In the genomic region with DNA sequence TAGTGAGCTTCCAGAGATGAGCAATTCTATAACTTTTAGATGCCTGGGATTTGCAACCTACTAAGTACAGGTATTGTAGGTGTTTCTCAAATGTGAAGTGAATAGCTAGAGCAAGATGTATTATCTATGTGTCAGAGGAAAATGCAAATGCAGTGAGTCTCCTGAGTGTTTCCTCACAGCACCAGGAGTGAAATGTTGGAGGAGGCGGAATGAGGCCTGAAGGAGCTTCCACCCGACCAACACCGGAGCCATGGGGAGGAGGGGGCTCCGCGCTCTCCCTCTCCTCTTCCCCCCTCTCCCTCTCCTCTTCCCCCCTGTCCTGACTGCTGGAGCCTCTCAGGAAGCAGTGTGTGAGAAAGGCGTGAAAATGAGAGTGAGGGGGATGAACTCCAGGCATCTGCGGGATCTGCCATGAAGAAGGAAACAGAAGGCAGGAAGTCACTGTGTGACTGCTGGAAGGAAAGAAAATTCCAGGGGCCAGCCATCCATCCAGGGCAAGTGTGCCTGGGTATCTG, we compare ENCODE assay signal across 30 cellular contexts.
"Had no signal": no experiment of that assay in that cellular context is flagged by ENCODE, and none has a peak within 500 bp of the region (broad histone marks: within the 10 kb centered on the region; RNA-seq: fewer than 3 reads in every experiment).

No MANE protein-coding gene starts in this region.

- H3K36me3 Mint-ChIP-seq: activated CD8-positive, alpha-beta memory T cell treated with anti-CD3 and anti-CD28 coated beads, Interleukin-2, amount 10 ng/mL, durations not matched to agents 7 days and 5 days; activated naive CD4-positive, alpha-beta T cell treated with anti-CD3 and anti-CD28 coated beads, Interleukin-2, amount 10 ng/mL, durations not matched to agents 7 days and 5 days; activated naive CD8-positive, alpha-beta T cell treated with anti-CD3 and anti-CD28 coated beads, Interleukin-2, amount 10 ng/mL, durations not matched to agents 7 days and 5 days; brain had no signal

- H3K36me3 ChIP-seq: ascending aorta, breast epithelium, cardiac muscle cell, esophagus squamous epithelium, gastrocnemius medialis had no signal

- DNase-seq: activated CD4-positive, alpha-beta memory T cell treated with anti-CD3 and anti-CD28 coated beads for 36 hours; activated CD4-positive, alpha-beta T cell treated with anti-CD3 and anti-CD28 coated beads for 36 hours; activated CD4-positive, alpha-beta T cell treated with anti-CD3 and anti-CD28 coated beads, Interleukin-2, amount 10 ng/mL, durations not matched to agents 24 days and 14 days; activated CD4-positive, CD25-positive, alpha-beta regulatory T cell; activated CD4-positive, CD25-positive, alpha-beta regulatory T cell treated with anti-CD3 and anti-CD28 coated beads, Interleukin-2, amount 50 U/mL, for 72 hours; activated CD8-positive, alpha-beta memory T cell treated with anti-CD3 and anti-CD28 coated beads, Interleukin-2, amount 10 ng/mL, durations not matched to agents 7 days and 5 days; activated CD8-positive, alpha-beta memory T cell treated with anti-CD3 and anti-CD28 coated beads, Interleukin-2, amount 50 U/mL, for 4 hours; activated CD8-positive, alpha-beta T cell treated with anti-CD3 and anti-CD28 coated beads, Interleukin-2, amount 10 ng/mL, durations not matched to agents 7 days and 5 days; activated effector memory CD4-positive, alpha-beta T cell treated with anti-CD3 and anti-CD28 coated beads, Interleukin-2, amount 50 U/mL, for 16 hours; activated naive CD4-positive, alpha-beta T cell treated with anti-CD3 and anti-CD28 coated beads, Interleukin-2, amount 10 ng/mL, durations not matched to agents 7 days and 5 days; activated naive CD8-positive, alpha-beta T cell treated with anti-CD3 and anti-CD28 coated beads, Interleukin-2, amount 10 ng/mL, durations not matched to agents 7 days and 5 days; activated T-cell treated with anti-CD3 and anti-CD28 coated beads, Interleukin-2, amount 50 U/mL, for 1 hour; activated T-cell treated with anti-CD3 and anti-CD28 coated beads, Interleukin-2, amount 50 U/mL, for 48 hours; dorsolateral prefrontal cortex; effector memory CD8-positive, alpha-beta T cell; esophagus squamous epithelium; gastrocnemius medialis; glutamatergic neuron; T-helper 2 cell had no signal

- H3K27ac ChIP-seq: ascending aorta, breast epithelium, cardiac muscle cell, coronary artery, dorsolateral prefrontal cortex, epithelial cell of prostate, esophagus squamous epithelium, gastrocnemius medialis had no signal

- H3K9me3 ChIP-seq: ascending aorta, esophagus squamous epithelium, gastrocnemius medialis had no signal

- H3K9me3 Mint-ChIP-seq: dendritic cell treated with granulocyte-macrophage colony-stimulating factor and Interleukin-4, amounts not matched to agents 40 ng/mL and 50 ng/mL, for 4 days had no signal

- H3K4me3 Mint-ChIP-seq: activated CD4-positive, alpha-beta memory T cell treated with anti-CD3 and anti-CD28 coated beads for 36 hours; activated CD4-positive, alpha-beta T cell treated with anti-CD3 and anti-CD28 coated beads for 36 hours; activated CD4-positive, alpha-beta T cell treated with anti-CD3 and anti-CD28 coated beads, Interleukin-2, amount 10 ng/mL, durations not matched to agents 24 days and 14 days; activated CD8-positive, alpha-beta memory T cell treated with anti-CD3 and anti-CD28 coated beads, Interleukin-2, amount 10 ng/mL, durations not matched to agents 7 days and 5 days; activated CD8-positive, alpha-beta T cell treated with anti-CD3 and anti-CD28 coated beads, Interleukin-2, amount 10 ng/mL, durations not matched to agents 7 days and 5 days; activated naive CD4-positive, alpha-beta T cell treated with anti-CD3 and anti-CD28 coated beads, Interleukin-2, amount 10 ng/mL, durations not matched to agents 7 days and 5 days; activated naive CD8-positive, alpha-beta T cell treated with anti-CD3 and anti-CD28 coated beads, Interleukin-2, amount 10 ng/mL, durations not matched to agents 7 days and 5 days; activated T-helper 1 cell treated with anti-CD3 and anti-CD28 coated beads, Interleukin-12 subunit alpha, Interleukin-12 subunit beta, Interleukin-2, Interleukin-4 antibody, amounts not matched to agents 30 ng/mL and 10 ng/mL and 1 ng/mL, durations not matched to agents 14 hours and 24 hours and 36 hours; brain; central memory CD8-positive, alpha-beta T cell; dendritic cell treated with granulocyte-macrophage colony-stimulating factor and Interleukin-4, amounts not matched to agents 40 ng/mL and 50 ng/mL, for 4 days; effector memory CD8-positive, alpha-beta T cell had no signal

- H3K4me1 ChIP-seq: ascending aorta, breast epithelium, esophagus squamous epithelium, gastrocnemius medialis had no signal

- H3K27me3 ChIP-seq: ascending aorta, breast epithelium, cardiac muscle cell, dorsolateral prefrontal cortex, esophagus squamous epithelium, gastrocnemius medialis had no signal

- H3K4me1 Mint-ChIP-seq: activated CD4-positive, alpha-beta T cell treated with anti-CD3 and anti-CD28 coated beads for 36 hours; activated CD8-positive, alpha-beta memory T cell treated with anti-CD3 and anti-CD28 coated beads, Interleukin-2, amount 10 ng/mL, durations not matched to agents 7 days and 5 days; activated naive CD4-positive, alpha-beta T cell treated with anti-CD3 and anti-CD28 coated beads, Interleukin-2, amount 10 ng/mL, durations not matched to agents 7 days and 5 days; activated naive CD8-positive, alpha-beta T cell treated with anti-CD3 and anti-CD28 coated beads, Interleukin-2, amount 10 ng/mL, durations not matched to agents 7 days and 5 days; brain; central memory CD8-positive, alpha-beta T cell had no signal

- H3K4me3 ChIP-seq: ascending aorta, breast epithelium, cardiac muscle cell, coronary artery, dorsolateral prefrontal cortex, esophagus squamous epithelium, gastrocnemius medialis had no signal

- ATAC-seq: activated CD4-positive, alpha-beta T cell treated with anti-CD3 and anti-CD28 coated beads for 36 hours; activated CD8-positive, alpha-beta memory T cell treated with anti-CD3 and anti-CD28 coated beads, Interleukin-2, amount 10 ng/mL, durations not matched to agents 7 days and 5 days; activated CD8-positive, alpha-beta T cell treated with anti-CD3 and anti-CD28 coated beads, Interleukin-2, amount 10 ng/mL, durations not matched to agents 7 days and 5 days; activated naive CD4-positive, alpha-beta T cell treated with anti-CD3 and anti-CD28 coated beads, Interleukin-2, amount 50 U/mL, for 72 hours; effector memory CD8-positive, alpha-beta T cell; gastrocnemius medialis had no signal

- H3K27ac Mint-ChIP-seq: activated CD4-positive, alpha-beta memory T cell treated with anti-CD3 and anti-CD28 coated beads for 36 hours; activated CD4-positive, alpha-beta T cell treated with anti-CD3 and anti-CD28 coated beads for 36 hours; activated CD4-positive, alpha-beta T cell treated with anti-CD3 and anti-CD28 coated beads, Interleukin-2, amount 10 ng/mL, durations not matched to agents 24 days and 14 days; activated CD8-positive, alpha-beta memory T cell treated with anti-CD3 and anti-CD28 coated beads, Interleukin-2, amount 10 ng/mL, durations not matched to agents 7 days and 5 days; activated CD8-positive, alpha-beta T cell treated with anti-CD3 and anti-CD28 coated beads, Interleukin-2, amount 10 ng/mL, durations not matched to agents 7 days and 5 days; activated naive CD4-positive, alpha-beta T cell treated with anti-CD3 and anti-CD28 coated beads, Interleukin-2, amount 10 ng/mL, durations not matched to agents 7 days and 5 days; activated naive CD4-positive, alpha-beta T cell treated with anti-CD3 and anti-CD28 coated beads, Interleukin-2, amount 50 U/mL, for 72 hours; activated naive CD8-positive, alpha-beta T cell treated with anti-CD3 and anti-CD28 coated beads, Interleukin-2, amount 10 ng/mL, durations not matched to agents 7 days and 5 days; activated T-helper 1 cell treated with anti-CD3 and anti-CD28 coated beads, Interleukin-12 subunit alpha, Interleukin-12 subunit beta, Interleukin-2, Interleukin-4 antibody, amounts not matched to agents 30 ng/mL and 10 ng/mL and 1 ng/mL, durations not matched to agents 14 hours and 24 hours and 36 hours; activated T-helper 2 cell treated with anti-CD3 and anti-CD28 coated beads, Interferon-gamma antibody, Interleukin-2, Interleukin-4, amounts not matched to agents 10 μg/mL and 5 μg/mL and 100 μg/mL, durations not matched to agents 14 hours and 24 hours and 36 hours; dendritic cell treated with granulocyte-macrophage colony-stimulating factor and Interleukin-4, amounts not matched to agents 40 ng/mL and 50 ng/mL, for 4 days; effector memory CD8-positive, alpha-beta T cell had no signal
